Comparison of ENCODE assay signal across 17 cellular contexts in genomic region chr2:5125017-5125730, GRCh38.
DNase-seq lines count a peak whose midpoint lies in the region; TF ChIP-seq lines count a peak whose summit lies in the region.
"Had no signal": no experiment of that assay in that cellular context is flagged by ENCODE, and none has a peak within 500 bp of the region (broad histone marks: within the 10 kb centered on the region; RNA-seq: fewer than 3 reads in every experiment).

No MANE protein-coding gene starts in this region.

- no peak overlapping the region for H4K91ac ChIP-seq in neuronal stem cell (ENCODE audit: low read depth, low read length, poor library complexity)

- in situ Hi-C loops in GM23248 (cut with MboI) = no loop called here

- POLR2A ChIA-PET in GM10248 (lab: Yijun Ruan, JAX) = no interaction called here

- H3K9ac ChIP-seq in HUES6 (ENCODE audit: low read length) = peak overlapping the region; percentile 49
- no peak overlapping the region for H3K9ac ChIP-seq in neuronal stem cell (ENCODE audit: low read depth, low read length, poor library complexity)
- no peak overlapping the region for H3K9ac ChIP-seq in GM23248
- H3K9ac ChIP-seq: KMS-11 had no signal

- H2BK120ac ChIP-seq in neuronal stem cell (ENCODE audit: low read depth, low read length) = no peak overlapping the region

- H3K9me2 ChIP-seq in GM23248 (ENCODE audit: insufficient read depth) = no peaks in the 10 kb centered on the region

- no peak overlapping the region for H2AK5ac ChIP-seq in neuronal stem cell (ENCODE audit: low read depth, low read length)

- no peak overlapping the region for H3K4ac ChIP-seq in neuronal stem cell (ENCODE audit: low read length)

- peaks cover 4% of the 10 kb centered on the region for H3K9me3 Mint-ChIP-seq in activated naive CD4-positive, alpha-beta T cell treated with anti-CD3 and anti-CD28 coated beads, Interleukin-2, amount 10 ng/mL, durations not matched to agents 7 days and 5 days
- H3K9me3 Mint-ChIP-seq: activated naive CD4-positive, alpha-beta T cell treated with anti-CD3 and anti-CD28 coated beads, Interleukin-2, amount 50 U/mL, for 24 hours had no signal

- DNase-seq in NCI-H2029 (lab: John Stamatoyannopoulos, UW) (peak; percentile 75), NCI-H748 treated with DMSO at 0.1 percent for 48 hours (lab: John Stamatoyannopoulos, UW) (peak; percentile 85), neuronal stem cell (ENCODE audit: low spot score) (peak; percentile 26), GM23248 (no peak), GM10248 (ENCODE audit: extremely low spot score) (no peak)
- no peak for DNase-seq in activated naive CD4-positive, alpha-beta T cell treated with anti-CD3 and anti-CD28 coated beads, Interleukin-2, amount 10 ng/mL, durations not matched to agents 7 days and 5 days
- DNase-seq: AML-193, GDM1, heart right ventricle, kidney, mesenchymal stem cell, NCI-H1694 treated with DMSO at 0.1 percent for 48 hours, spleen had no signal

- no peaks in the 10 kb centered on the region for H3K79me2 ChIP-seq in GM23248 (ENCODE audit: insufficient read depth)

- H3K4me1 ChIP-seq in HUES6 (ENCODE audit: control insufficient read depth, insufficient read depth, low read length) (peaks cover 9% of the 10 kb centered on the region; the same call in 1 of the 2 replicates), neuronal stem cell (ENCODE audit: control insufficient read depth in 2 of 2, insufficient read depth in 1 of 2, low read depth in 1 of 2, low read length in 2 of 2) (peaks cover 3 to 4% of the 10 kb centered on the region in 2 donors), GM23248 (ENCODE audit: insufficient read depth) (no peaks in the 10 kb centered on the region)
- H3K4me1 ChIP-seq: heart right ventricle, spleen had no signal

- no peak overlapping the region for H2BK5ac ChIP-seq in neuronal stem cell (ENCODE audit: low read length)

- H2BK15ac ChIP-seq in neuronal stem cell (ENCODE audit: low read length) = no peak overlapping the region

- H3K18ac ChIP-seq in neuronal stem cell (ENCODE audit: low read length) = no peak overlapping the region

- H3K36me3 Mint-ChIP-seq in activated naive CD4-positive, alpha-beta T cell treated with anti-CD3 and anti-CD28 coated beads, Interleukin-2, amount 10 ng/mL, durations not matched to agents 7 days and 5 days = no peaks in the 10 kb centered on the region
- H3K36me3 Mint-ChIP-seq: activated naive CD4-positive, alpha-beta T cell treated with anti-CD3 and anti-CD28 coated beads, Interleukin-2, amount 50 U/mL, for 24 hours had no signal

- H3K36me3 ChIP-seq in HUES6 (ENCODE audit: control insufficient read depth, insufficient read depth, low read length) (no peaks in the 10 kb centered on the region), neuronal stem cell (replicated peaks in 1 of 2; ENCODE audit: control insufficient read depth in 2 of 2, insufficient read depth in 2 of 2, low read length in 2 of 2) (no peaks in the 10 kb centered on the region), GM23248 (ENCODE audit: low read depth) (no peaks in the 10 kb centered on the region)
- H3K36me3 ChIP-seq: heart right ventricle, spleen had no signal

- no peak overlapping the region for H3K27ac Mint-ChIP-seq in activated naive CD4-positive, alpha-beta T cell treated with anti-CD3 and anti-CD28 coated beads, Interleukin-2, amount 10 ng/mL, durations not matched to agents 7 days and 5 days
- H3K27ac Mint-ChIP-seq: activated naive CD4-positive, alpha-beta T cell treated with anti-CD3 and anti-CD28 coated beads, Interleukin-2, amount 50 U/mL, for 24 hours; natural killer cell treated with Interleukin-12 subunit alpha and Interleukin-12 subunit beta and Interleukin-15 and Interleukin-18, amount 100 ng/mL, for 72 hours had no signal

- no peaks in the 10 kb centered on the region for H3K79me1 ChIP-seq in neuronal stem cell (ENCODE audit: low read depth, low read length)

- no peaks in the 10 kb centered on the region for H3K27me3 Mint-ChIP-seq in activated naive CD4-positive, alpha-beta T cell treated with anti-CD3 and anti-CD28 coated beads, Interleukin-2, amount 10 ng/mL, durations not matched to agents 7 days and 5 days
- H3K27me3 Mint-ChIP-seq: activated naive CD4-positive, alpha-beta T cell treated with anti-CD3 and anti-CD28 coated beads, Interleukin-2, amount 50 U/mL, for 24 hours; natural killer cell treated with Interleukin-12 subunit alpha and Interleukin-12 subunit beta and Interleukin-15 and Interleukin-18, amount 100 ng/mL, for 72 hours had no signal

- no peak overlapping the region for H3K4me3 Mint-ChIP-seq in activated naive CD4-positive, alpha-beta T cell treated with anti-CD3 and anti-CD28 coated beads, Interleukin-2, amount 10 ng/mL, durations not matched to agents 7 days and 5 days
- H3K4me3 Mint-ChIP-seq: activated naive CD4-positive, alpha-beta T cell treated with anti-CD3 and anti-CD28 coated beads, Interleukin-2, amount 50 U/mL, for 24 hours; natural killer cell treated with Interleukin-12 subunit alpha and Interleukin-12 subunit beta and Interleukin-15 and Interleukin-18, amount 100 ng/mL, for 72 hours had no signal

- no peak overlapping the region for H2BK12ac ChIP-seq in neuronal stem cell (ENCODE audit: low read length)

- H3K4me2 ChIP-seq in neuronal stem cell (ENCODE audit: insufficient read depth, low read length, poor library complexity, severe bottlenecking) (no peak overlapping the region), GM23248 (ENCODE audit: unreplicated experiment) (no peak overlapping the region)
- H3K4me2 ChIP-seq: KMS-11 had no signal

- H3K14ac ChIP-seq in neuronal stem cell (ENCODE audit: low read length) = no peak overlapping the region

- peak overlapping the region; percentile 64; the same call in 1 of the 2 replicates for H3K27ac ChIP-seq in HUES6 (ENCODE audit: low read depth, low read length)
- no peak overlapping the region for H3K27ac ChIP-seq in neuronal stem cell (replicated peaks; ENCODE audit: low read length)
- no peak overlapping the region for H3K27ac ChIP-seq in GM23248
- H3K27ac ChIP-seq: heart right ventricle, KMS-11, spleen had no signal

- H4K8ac ChIP-seq in neuronal stem cell (ENCODE audit: low read depth, low read length) = no peak overlapping the region

- H2AFZ ChIP-seq in neuronal stem cell (ENCODE audit: low read length) (peak overlapping the region; percentile 36), GM23248 (no peak overlapping the region)

- no peaks in the 10 kb centered on the region for H4K20me1 ChIP-seq in GM23248 (ENCODE audit: insufficient read depth)

- H3K23ac ChIP-seq in neuronal stem cell (ENCODE audit: low read depth, low read length, poor library complexity) = no peak overlapping the region

- H3K9me3 ChIP-seq in HUES6 (ENCODE audit: control insufficient read depth, insufficient read depth, low read depth, low read length) (no peaks in the 10 kb centered on the region), neuronal stem cell (replicated peaks in 1 of 2; ENCODE audit: control insufficient read depth in 2 of 2, insufficient read depth in 1 of 2, low read depth in 1 of 2, low read length in 2 of 2) (no peaks in the 10 kb centered on the region), GM23248 (ENCODE audit: low read depth) (no peaks in the 10 kb centered on the region)
- H3K9me3 ChIP-seq: heart right ventricle had no signal

- no peak for TF ChIP-seq CTCF in GM10248 (IDR thresholded peaks at IDR 0.05; ENCODE audit: control extremely low read depth, extremely low read depth, low read depth, missing control alignments)

- no peak overlapping the region for H3K4me3 ChIP-seq in HUES6 (ENCODE audit: low read depth, low read length)
- H3K4me3 ChIP-seq in neuronal stem cell (ENCODE audit: low read length in 2 of 2) = no peak overlapping the region
- H3K4me3 ChIP-seq in GM23248 = no peak overlapping the region
- H3K4me3 ChIP-seq: heart right ventricle, spleen had no signal

- CTCF ChIA-PET in activated naive CD4-positive, alpha-beta T cell treated with anti-CD3 and anti-CD28 coated beads, Interleukin-2, amount 10 ng/mL, durations not matched to agents 7 days and 5 days (lab: Charles Lee) = no interaction called here
- CTCF ChIA-PET in GM10248 (lab: Yijun Ruan, JAX) = interaction anchor here (1.3 kb wide), 1 partner anchor 15 kb away, joined by 3 read pairs; no protein-coding TSS in a partner anchor

- WGBS in neuronal stem cell (ENCODE audit: extremely low coverage in 2 of 2, insufficient read length in 2 of 2, insufficient replicate concordance in 1 of 2), 2 donors = no CpG with 5 or more reads among the region's 2 CpGs
- WGBS in GM23248 (ENCODE audit: low coverage in 1 of 2, low lambda C conversion rate in 2 of 2, missing lambda C conversion rate in 2 of 2), 2 experiments = 4 to 8% methylated on average over 2 of the region's 2 CpGs

- no peaks in the 10 kb centered on the region for H3K4me1 Mint-ChIP-seq in activated naive CD4-positive, alpha-beta T cell treated with anti-CD3 and anti-CD28 coated beads, Interleukin-2, amount 10 ng/mL, durations not matched to agents 7 days and 5 days
- H3K4me1 Mint-ChIP-seq: activated naive CD4-positive, alpha-beta T cell treated with anti-CD3 and anti-CD28 coated beads, Interleukin-2, amount 50 U/mL, for 24 hours had no signal

- no peaks in the 10 kb centered on the region for H3K27me3 ChIP-seq in HUES6 (ENCODE audit: control insufficient read depth, insufficient read depth, low read length)
- no peaks in the 10 kb centered on the region for H3K27me3 ChIP-seq in neuronal stem cell (ENCODE audit: control insufficient read depth in 3 of 3, insufficient read depth in 3 of 3, low read depth in 1 of 3, low read length in 3 of 3)
- H3K27me3 ChIP-seq in GM23248 (replicated peaks; ENCODE audit: insufficient read depth) = no peaks in the 10 kb centered on the region
- H3K27me3 ChIP-seq: spleen had no signal

- no peaks in the 10 kb centered on the region for H3F3A ChIP-seq in GM23248 (ENCODE audit: insufficient read depth)

Comparison
In these comparisons a context has a peak if more than half of its experiments do, and no peak if none do; other contexts are left out.
1. DNase-seq: peak in NCI-H2029 (single experiment), NCI-H748 treated with DMSO at 0.1 percent for 48 hours (single experiment) and neuronal stem cell (single experiment); none in GM23248 (single experiment), activated naive CD4-positive, alpha-beta T cell treated with anti-CD3 and anti-CD28 coated beads, Interleukin-2, amount 10 ng/mL, durations not matched to agents 7 days and 5 days (single experiment) and GM10248 (single experiment).